In genomic region chr4:126856906-126857305, GRCh38 we compare ENCODE assay signal across 7 cellular contexts.
"Had no signal": no experiment of that assay in that cellular context is flagged by ENCODE, and none has a peak within 500 bp of the region (broad histone marks: within the 10 kb centered on the region; RNA-seq: fewer than 3 reads in every experiment).

No MANE protein-coding gene starts in this region.

- FAIRE-seq: H1, H54, HTR-8/SVneo had no signal

- ATAC-seq: GM23338 had no signal

- H3K4me3 ChIP-seq: GM23338 had no signal

- H3K4me2 ChIP-seq: GM23338 had no signal

- DNase-seq: H9, HCEC 1CT, IMR-90 had no signal

- H3K4me1 Mint-ChIP-seq: GM23338, H9 had no signal

- H2AFZ ChIP-seq: GM23338 had no signal

- H3K4me3 Mint-ChIP-seq: GM23338, H9 had no signal

- H3K27ac Mint-ChIP-seq: GM23338, H9 had no signal
